17 cellular contexts compared by ENCODE assay signal in genomic region chr11:120413480-120413879, GRCh38.
A peak's percentile ranks its signal among the peaks of the same experiment; 100 is the strongest.
DNase-seq lines count a peak whose midpoint lies in the region; ATAC-seq and TF ChIP-seq lines count a peak whose summit lies in the region.
"Had no signal": no experiment of that assay in that cellular context is flagged by ENCODE, and none has a peak within 500 bp of the region (broad histone marks: within the 10 kb centered on the region; RNA-seq: fewer than 3 reads in every experiment).

No MANE protein-coding gene starts in this region.

- TF ChIP-seq CTCF in body of pancreas (IDR thresholded peaks at IDR 0.05), result no peak

- no peak for TF ChIP-seq POLR2A in body of pancreas (IDR thresholded peaks at IDR 0.05)

- intact Hi-C loops in body of pancreas (cut with DNase I), result no loop called here

- no peaks in the 10 kb centered on the region for H3K9me3 ChIP-seq in body of pancreas
- H3K9me3 ChIP-seq: adrenal gland, BLaER1, tibial nerve had no signal

- DNase-seq in AG08396 (ENCODE audit: low spot score) (peak; percentile 5), LHCN-M2 (ENCODE audit: low read depth) (peak; percentile 43), astrocyte of the hippocampus (ENCODE audit: low read depth, low spot score) (peak; percentile 65), hepatic stellate cell (ENCODE audit: low spot score) (peak; percentile 11), NCI-H510A treated with DMSO at 0.1 percent for 48 hours (lab: John Stamatoyannopoulos, UW) (no peak), HK-2 (ENCODE audit: unreplicated experiment) (no peak), body of pancreas (no peak)
- DNase-seq: activated CD4-positive, alpha-beta T cell treated with anti-CD3 and anti-CD28 coated beads for 4 hours; activated T-cell treated with anti-CD3 and anti-CD28 coated beads, Interleukin-2, amount 50 U/mL, for 24 hours; adrenal gland; dorsolateral prefrontal cortex; NCI-H69; RPMI8226; T-helper 2 cell had no signal

- ATAC-seq in GM21619 (IDR thresholded peaks at IDR 0.05; ENCODE audit: unreplicated experiment) (no peak), body of pancreas (no peak)

- H3K27me3 ChIP-seq in body of pancreas, result no peaks in the 10 kb centered on the region
- H3K27me3 ChIP-seq: adrenal gland, BLaER1, dorsolateral prefrontal cortex, tibial nerve had no signal

- no peaks in the 10 kb centered on the region for H3K36me3 ChIP-seq in body of pancreas (replicated peaks in 1 of 2; ENCODE audit: insufficient read depth in 1 of 2, low read depth in 2 of 2)
- H3K36me3 ChIP-seq: adrenal gland had no signal

- no peak overlapping the region for H3K27ac ChIP-seq in body of pancreas
- H3K27ac ChIP-seq: adrenal gland, BLaER1, tibial nerve had no signal

- H3K4me3 ChIP-seq in body of pancreas, result no peak overlapping the region
- H3K4me3 ChIP-seq: adrenal gland, BLaER1, dorsolateral prefrontal cortex, tibial nerve had no signal

- no peaks in the 10 kb centered on the region for H3K4me1 ChIP-seq in body of pancreas
- H3K4me1 ChIP-seq: BLaER1 had no signal

Comparison
In these comparisons a context has a peak if more than half of its experiments do, and no peak if none do; other contexts are left out.
1. DNase-seq: peak in AG08396 (single experiment), LHCN-M2 (single experiment), astrocyte of the hippocampus (single experiment) and hepatic stellate cell (single experiment); none in NCI-H510A treated with DMSO at 0.1 percent for 48 hours (single experiment), HK-2 (single experiment) and body of pancreas (0 of 4).